18 cellular contexts compared by ENCODE assay signal in the genomic region with DNA sequence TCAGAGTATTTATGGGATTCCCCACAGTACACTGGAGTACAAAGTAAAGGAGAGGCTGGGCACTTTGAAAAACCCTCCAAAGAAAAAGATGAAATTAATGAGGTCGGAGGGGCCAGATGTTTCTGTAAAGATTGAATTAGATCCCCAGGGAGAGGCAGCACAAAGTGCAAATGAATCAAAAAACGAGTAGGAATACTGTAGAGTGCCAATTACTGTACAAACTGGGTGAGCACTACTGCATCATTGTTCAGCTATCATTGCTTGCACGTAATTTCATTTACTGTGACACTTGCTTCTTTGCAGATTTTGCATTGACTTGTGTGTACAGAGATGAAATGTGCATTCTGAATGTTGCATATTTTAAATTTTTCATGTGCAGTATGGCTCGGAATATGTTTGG.
DNase-seq lines count a peak whose midpoint lies in the region; ATAC-seq, FAIRE-seq and TF ChIP-seq lines count a peak whose summit lies in the region.
"Had no signal": no experiment of that assay in that cellular context is flagged by ENCODE, and none has a peak within 500 bp of the region (broad histone marks: within the 10 kb centered on the region; RNA-seq: fewer than 3 reads in every experiment).

No MANE protein-coding gene starts in this region.

- H3K27ac ChIP-seq in HepG2 (ENCODE audit: extremely low read length, insufficient read depth, low read length): no peak overlapping the region
- no peak overlapping the region for H3K27ac ChIP-seq in right lobe of liver
- no peak overlapping the region for H3K27ac ChIP-seq in heart left ventricle
- peak overlapping the region in 1 of 59 donors; percentile 7 for H3K27ac ChIP-seq in dorsolateral prefrontal cortex
- H3K27ac ChIP-seq: BLaER1 treated with 17β-estradiol and CSF1 and Interleukin-3, amounts not matched to agents 10 nM and 100 nM; HL-60 had no signal

- no peak for FAIRE-seq in HepG2 (lab: Jason Lieb, UNC)
- FAIRE-seq: G401.6, GM12891, K562 had no signal

- H3K4me2 ChIP-seq in HepG2 (ENCODE audit: low read depth, low read length): no peak overlapping the region
- H3K4me2 ChIP-seq: BLaER1 treated with 17β-estradiol and CSF1 and Interleukin-3, amounts not matched to agents 10 nM and 100 nM; GM23338 had no signal

- DNase-seq in HepG2 (ENCODE audit: low spot score) (no peak), right lobe of liver (no peak), NCI-H2171 (lab: John Stamatoyannopoulos, UW) (peak; percentile 32), NCI-H69 (lab: John Stamatoyannopoulos, UW) (peak; percentile 21), GM19240 (ENCODE audit: insufficient read length, low spot score) (no peak), heart left ventricle (no peak), dorsolateral prefrontal cortex (no peak)
- DNase-seq: Calu3; CD8-positive, alpha-beta T cell; H7; IMR-90 had no signal

- no peaks in the 10 kb centered on the region; the same call in 1 of the 2 replicates for H4K20me1 ChIP-seq in HepG2 (ENCODE audit: insufficient read depth, low read length)

- no TSS peak for BruUV-seq in HepG2 (replicated peaks; lab: Mats Ljungman, UMichigan)

- H3K4me1 ChIP-seq in HepG2 (ENCODE audit: insufficient read depth, low read length) (peaks cover 22% of the 10 kb centered on the region; the same call in 1 of the 2 replicates), right lobe of liver (no peaks in the 10 kb centered on the region), heart left ventricle (peaks cover 0 to 8% (median 0%) of the 10 kb centered on the region in 12 donors)
- H3K4me1 ChIP-seq: BLaER1 treated with 17β-estradiol and CSF1 and Interleukin-3, amounts not matched to agents 10 nM and 100 nM had no signal

- H3K36me3 ChIP-seq in HepG2 (replicated peaks in 1 of 2; ENCODE audit: control insufficient read depth in 1 of 2, insufficient read depth in 2 of 2, low read length in 2 of 2): peaks cover 9 to 46% of the 10 kb centered on the region in 2 experiments
- peaks cover 0 to 28% (median 11%) of the 10 kb centered on the region in 4 donors for H3K36me3 ChIP-seq in right lobe of liver
- H3K36me3 ChIP-seq in heart left ventricle: peaks cover 0 to 71% (median 42%) of the 10 kb centered on the region in 9 donors

- no peak overlapping the region for H2AFZ ChIP-seq in HepG2 (ENCODE audit: low read length)
- H2AFZ ChIP-seq: GM23338 had no signal

- intact Hi-C loops in HepG2 (cut with micrococcal nuclease; ENCODE audit: unreplicated experiment): no loop called here
- intact Hi-C loops in right lobe of liver (cut with DNase I): no loop called here
- intact Hi-C loops in heart left ventricle (cut with DNase I): no loop called here
- intact Hi-C loops in dorsolateral prefrontal cortex (cut with DNase I): no loop called here

- ATAC-seq in HepG2 (no peak), right lobe of liver (no peak), heart left ventricle (no peak)
- ATAC-seq: CD8-positive, alpha-beta T cell; GM23338; HCT116; K562 had no signal

- H3K9me3 ChIP-seq in HepG2 (ENCODE audit: low read length) (no peaks in the 10 kb centered on the region), right lobe of liver (no peaks in the 10 kb centered on the region), heart left ventricle (no peaks in the 10 kb centered on the region)
- H3K9me3 ChIP-seq: BLaER1 treated with 17β-estradiol and CSF1 and Interleukin-3, amounts not matched to agents 10 nM and 100 nM had no signal

- in situ Hi-C loops in HepG2 (cut with HindIII; ENCODE audit: extremely low pct_ligation_motif_present, low pct_unique_long_range_greater_than_20kb): no loop called here

- WGBS in HepG2 (ENCODE audit: low lambda C conversion rate): 94% methylated on average over 4 of the region's 4 CpGs
- 90% methylated on average over 4 of the region's 4 CpGs for WGBS in right lobe of liver (ENCODE audit: insufficient coverage, low coverage, low lambda C conversion rate, missing lambda C conversion rate)
- 73 to 81% (median 78%) methylated on average over 4 of the region's 4 CpGs for WGBS in heart left ventricle, 4 donors

- H3K9ac ChIP-seq in HepG2 (ENCODE audit: insufficient read depth, low read depth, low read length): no peak overlapping the region
- H3K9ac ChIP-seq: BLaER1 treated with 17β-estradiol and CSF1 and Interleukin-3, amounts not matched to agents 10 nM and 100 nM had no signal

- no peak overlapping the region for H3K4me3 ChIP-seq in HepG2 (replicated peaks in 1 of 3; ENCODE audit: insufficient read depth in 1 of 3, low read depth in 2 of 3, low read length in 3 of 3)
- H3K4me3 ChIP-seq in right lobe of liver: no peak overlapping the region
- no peak overlapping the region for H3K4me3 ChIP-seq in heart left ventricle
- H3K4me3 ChIP-seq in dorsolateral prefrontal cortex: no peak overlapping the region
- H3K4me3 ChIP-seq: BLaER1 treated with 17β-estradiol and CSF1 and Interleukin-3, amounts not matched to agents 10 nM and 100 nM; GM23338; K562 had no signal

- TF ChIP-seq CTCF in HepG2 (CRISPR knock-in tag; IDR thresholded peaks at IDR 0.05) (no peak), right lobe of liver (IDR thresholded peaks at IDR 0.05) (no peak), heart left ventricle (IDR thresholded peaks at IDR 0.05) (no peak), dorsolateral prefrontal cortex (IDR thresholded peaks at IDR 0.05 in 54 of 56, conservative IDR thresholded peaks at IDR 0.05 in 2 of 56; ENCODE audit: low read depth in 1 of 56, partially characterized antibody in 56 of 56) (no peak)

- CTCF ChIA-PET in HepG2 (lab: Yijun Ruan, JAX; ENCODE audit: low intra/inter-chr PET ratio, low total read pairs): no interaction called here

- no peak for TF ChIP-seq RAD21 in HepG2 (CRISPR knock-in tag; IDR thresholded peaks at IDR 0.05)

- POLR2A ChIA-PET in HepG2 (lab: Yijun Ruan, JAX): no interaction called here

- no peaks in the 10 kb centered on the region for H3K27me3 ChIP-seq in HepG2 (ENCODE audit: control insufficient read depth in 1 of 2, insufficient read depth in 2 of 2, low read length in 2 of 2)
- no peaks in the 10 kb centered on the region for H3K27me3 ChIP-seq in right lobe of liver
- H3K27me3 ChIP-seq in heart left ventricle: no peaks in the 10 kb centered on the region
- H3K27me3 ChIP-seq in dorsolateral prefrontal cortex: no peaks in the 10 kb centered on the region
- H3K27me3 ChIP-seq: BLaER1 treated with 17β-estradiol and CSF1 and Interleukin-3, amounts not matched to agents 10 nM and 100 nM had no signal

- H3K79me2 ChIP-seq in HepG2 (ENCODE audit: insufficient read depth, low read length): no peaks in the 10 kb centered on the region

- TF ChIP-seq POLR2A in HepG2 (IDR thresholded peaks at IDR 0.05; ENCODE audit: insufficient read depth in 1 of 2, low read depth in 2 of 2, low read length in 2 of 2) (no peak), right lobe of liver (IDR thresholded peaks at IDR 0.05) (no peak), heart left ventricle (IDR thresholded peaks at IDR 0.05) (no peak)

- no peak for TF ChIP-seq EP300 in HepG2 (IDR thresholded peaks at IDR 0.05; ENCODE audit: low read depth in 2 of 2, low read length in 2 of 2)
- no peak for TF ChIP-seq EP300 in HepG2 (CRISPR knock-in tag; IDR thresholded peaks at IDR 0.05; ENCODE audit: borderline replicate concordance)

TF ChIP-seq in HepG2, 621 proteins besides CTCF, POLR2A, EP300 and RAD21:
- no peak for TF ChIP-seq FOXK2 (IDR thresholded peaks at IDR 0.05)
- TF ChIP-seq RBM22 (optimal IDR thresholded peaks at IDR 0.05; ENCODE audit: low read length): peak; percentile 90

Comparison
In these comparisons a context has a peak if more than half of its experiments do, and no peak if none do; other contexts are left out.
1. DNase-seq: peak in NCI-H2171 (single experiment) and NCI-H69 (single experiment); none in HepG2 (single experiment), right lobe of liver (0 of 3), GM19240 (single experiment), heart left ventricle (0 of 5) and dorsolateral prefrontal cortex (0 of 10).